ENCODE assay signal across 1 cellular context in the genomic region with DNA sequence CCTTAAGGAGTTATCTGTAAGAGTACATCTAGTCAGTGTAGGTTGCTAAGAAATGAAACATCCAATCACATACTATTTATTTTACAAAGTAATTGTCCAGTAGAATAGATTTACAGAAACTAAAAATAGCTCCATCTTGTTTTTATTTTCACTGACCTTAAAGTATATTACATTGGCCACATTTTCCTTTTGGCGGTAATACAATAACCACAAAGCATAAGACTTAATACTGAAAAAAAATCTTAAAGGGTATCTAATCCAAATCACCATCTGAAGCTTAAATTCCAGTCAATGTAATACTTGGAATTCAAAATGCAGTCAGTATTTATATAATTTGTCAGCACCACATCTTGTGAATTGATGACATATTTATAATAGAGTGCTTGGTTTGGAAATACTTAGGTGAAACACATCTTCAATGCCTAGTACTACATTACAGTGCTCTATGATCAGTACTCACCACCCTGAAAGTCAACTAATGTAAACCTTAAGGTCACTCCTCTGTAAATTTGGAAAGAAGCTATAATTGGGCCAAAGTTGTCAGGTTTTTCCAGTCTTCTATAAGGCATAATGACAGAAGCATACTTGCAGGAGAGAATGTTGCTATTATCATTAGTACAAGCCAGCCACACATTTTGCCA.
TF ChIP-seq lines count a peak whose summit lies in the region.

No MANE protein-coding gene starts in this region.

TF ChIP-seq in K562, 482 proteins besides CTCF, POLR2A, EP300 and RAD21 (continued from another document):
- TF ChIP-seq ATF1 (CRISPR knock-in tag; IDR thresholded peaks at IDR 0.05) (no peak), ATF1 (tag; IDR thresholded peaks at IDR 0.05) (no peak), NUFIP1 (IDR thresholded peaks at IDR 0.05; ENCODE audit: partially characterized antibody) (no peak), CBFA2T2 (conservative IDR thresholded peaks at IDR 0.05) (no peak), CBFB (CRISPR knock-in tag; IDR thresholded peaks at IDR 0.05) (no peak), MTA1 (IDR thresholded peaks at IDR 0.05; ENCODE audit: borderline replicate concordance) (no peak), ARID1B (IDR thresholded peaks at IDR 0.05) (no peak), RFX1 (IDR thresholded peaks at IDR 0.05) (no peak), FOXP1 (CRISPR knock-in tag; IDR thresholded peaks at IDR 0.05) (no peak), GABPA (tag; conservative IDR thresholded peaks at IDR 0.05; ENCODE audit: low read depth) (no peak), SRSF1 (IDR thresholded peaks at IDR 0.05; ENCODE audit: low read depth, low read length) (no peak), STAG1 (CRISPR knock-in tag; IDR thresholded peaks at IDR 0.05; ENCODE audit: borderline replicate concordance) (no peak), ZNF695 (CRISPR knock-in tag; IDR thresholded peaks at IDR 0.05) (no peak)
